1 cellular context compared by ENCODE assay signal in the genomic region with DNA sequence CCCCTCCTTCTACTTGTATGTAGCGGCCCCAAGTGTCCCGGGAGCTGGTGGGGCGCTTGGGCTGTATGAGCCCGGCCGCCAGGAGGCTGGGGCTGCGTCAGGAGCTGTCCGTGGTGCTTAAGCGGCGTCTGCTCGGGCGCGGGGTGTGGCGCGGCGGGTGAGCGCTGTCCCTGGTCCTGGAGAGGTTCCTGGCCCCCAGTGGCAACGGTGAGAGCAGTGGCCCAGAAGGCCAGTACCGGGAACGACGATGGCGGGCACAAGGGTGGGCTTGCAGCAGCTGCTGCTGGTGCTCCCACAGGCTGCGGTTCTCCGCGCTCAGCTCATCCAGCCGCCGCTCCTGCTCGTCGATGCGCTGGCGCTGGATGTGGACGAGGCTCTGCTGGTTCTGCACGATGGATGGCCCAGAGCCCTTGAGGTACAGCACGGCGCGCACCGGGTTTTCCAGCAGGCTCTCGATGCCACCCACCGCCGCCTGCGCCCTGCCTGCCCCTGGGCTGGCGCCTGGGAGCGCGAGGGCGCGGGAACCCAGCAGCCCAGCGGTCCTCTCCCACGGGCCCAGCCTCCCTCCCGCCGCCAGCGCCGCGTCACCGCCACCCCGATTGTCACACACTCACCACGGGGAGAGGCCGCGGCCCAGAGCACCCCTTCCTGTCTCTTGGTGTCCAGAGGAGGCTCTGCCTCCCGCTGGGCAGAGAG.
A peak's percentile ranks its signal among the peaks of the same experiment; 100 is the strongest.
TF ChIP-seq lines count a peak whose summit lies in the region.

No MANE protein-coding gene starts in this region.

TF ChIP-seq in HepG2, 621 proteins besides CTCF, POLR2A, EP300 and RAD21 (continued from another document and continues in another):
- peak; percentile 57; the same call in 1 of the 2 replicates for TF ChIP-seq PAF1 (CRISPR knock-in tag; IDR thresholded peaks at IDR 0.05)
- TF ChIP-seq SMYD3 (CRISPR knock-in tag; IDR thresholded peaks at IDR 0.05) = peak; percentile 100
- peak; percentile 80 for TF ChIP-seq ETV5 (CRISPR knock-in tag; IDR thresholded peaks at IDR 0.05; ENCODE audit: borderline replicate concordance)
- TF ChIP-seq ZNF772 (CRISPR knock-in tag; IDR thresholded peaks at IDR 0.05) = peak; percentile 100
- TF ChIP-seq, protein P1, sequence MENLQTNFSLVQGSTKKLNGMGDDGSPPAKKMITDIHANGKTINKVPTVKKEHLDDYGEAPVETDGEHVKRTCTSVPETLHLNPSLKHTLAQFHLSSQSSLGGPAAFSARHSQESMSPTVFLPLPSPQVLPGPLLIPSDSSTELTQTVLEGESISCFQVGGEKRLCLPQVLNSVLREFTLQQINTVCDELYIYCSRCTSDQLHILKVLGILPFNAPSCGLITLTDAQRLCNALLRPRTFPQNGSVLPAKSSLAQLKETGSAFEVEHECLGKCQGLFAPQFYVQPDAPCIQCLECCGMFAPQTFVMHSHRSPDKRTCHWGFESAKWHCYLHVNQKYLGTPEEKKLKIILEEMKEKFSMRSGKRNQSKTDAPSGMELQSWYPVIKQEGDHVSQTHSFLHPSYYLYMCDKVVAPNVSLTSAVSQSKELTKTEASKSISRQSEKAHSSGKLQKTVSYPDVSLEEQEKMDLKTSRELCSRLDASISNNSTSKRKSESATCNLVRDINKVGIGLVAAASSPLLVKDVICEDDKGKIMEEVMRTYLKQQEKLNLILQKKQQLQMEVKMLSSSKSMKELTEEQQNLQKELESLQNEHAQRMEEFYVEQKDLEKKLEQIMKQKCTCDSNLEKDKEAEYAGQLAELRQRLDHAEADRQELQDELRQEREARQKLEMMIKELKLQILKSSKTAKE (CRISPR knock-in tag; IDR thresholded peaks at IDR 0.05; ENCODE audit: borderline replicate concordance) = peak; percentile 96
- no peak for TF ChIP-seq CREB1 (IDR thresholded peaks at IDR 0.05)
- no peak for TF ChIP-seq CREB1 (CRISPR knock-in tag; IDR thresholded peaks at IDR 0.05)
- peak; percentile 99 for TF ChIP-seq ZBTB7B (CRISPR knock-in tag; IDR thresholded peaks at IDR 0.05)
- no peak for TF ChIP-seq ZNF382 (CRISPR knock-in tag; IDR thresholded peaks at IDR 0.05; ENCODE audit: borderline replicate concordance)
- TF ChIP-seq, protein P2, sequence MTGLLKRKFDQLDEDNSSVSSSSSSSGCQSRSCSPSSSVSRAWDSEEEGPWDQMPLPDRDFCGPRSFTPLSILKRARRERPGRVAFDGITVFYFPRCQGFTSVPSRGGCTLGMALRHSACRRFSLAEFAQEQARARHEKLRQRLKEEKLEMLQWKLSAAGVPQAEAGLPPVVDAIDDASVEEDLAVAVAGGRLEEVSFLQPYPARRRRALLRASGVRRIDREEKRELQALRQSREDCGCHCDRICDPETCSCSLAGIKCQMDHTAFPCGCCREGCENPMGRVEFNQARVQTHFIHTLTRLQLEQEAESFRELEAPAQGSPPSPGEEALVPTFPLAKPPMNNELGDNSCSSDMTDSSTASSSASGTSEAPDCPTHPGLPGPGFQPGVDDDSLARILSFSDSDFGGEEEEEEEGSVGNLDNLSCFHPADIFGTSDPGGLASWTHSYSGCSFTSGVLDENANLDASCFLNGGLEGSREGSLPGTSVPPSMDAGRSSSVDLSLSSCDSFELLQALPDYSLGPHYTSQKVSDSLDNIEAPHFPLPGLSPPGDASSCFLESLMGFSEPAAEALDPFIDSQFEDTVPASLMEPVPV (CRISPR knock-in tag; IDR thresholded peaks at IDR 0.05) = peak; percentile 100
- peak; percentile 95; the same call in 1 of the 2 replicates for TF ChIP-seq ATRX (CRISPR knock-in tag; IDR thresholded peaks at IDR 0.05; ENCODE audit: borderline replicate concordance)
- TF ChIP-seq NCOA5 (CRISPR knock-in tag; IDR thresholded peaks at IDR 0.05) = peak; percentile 98
- TF ChIP-seq, protein P3, sequence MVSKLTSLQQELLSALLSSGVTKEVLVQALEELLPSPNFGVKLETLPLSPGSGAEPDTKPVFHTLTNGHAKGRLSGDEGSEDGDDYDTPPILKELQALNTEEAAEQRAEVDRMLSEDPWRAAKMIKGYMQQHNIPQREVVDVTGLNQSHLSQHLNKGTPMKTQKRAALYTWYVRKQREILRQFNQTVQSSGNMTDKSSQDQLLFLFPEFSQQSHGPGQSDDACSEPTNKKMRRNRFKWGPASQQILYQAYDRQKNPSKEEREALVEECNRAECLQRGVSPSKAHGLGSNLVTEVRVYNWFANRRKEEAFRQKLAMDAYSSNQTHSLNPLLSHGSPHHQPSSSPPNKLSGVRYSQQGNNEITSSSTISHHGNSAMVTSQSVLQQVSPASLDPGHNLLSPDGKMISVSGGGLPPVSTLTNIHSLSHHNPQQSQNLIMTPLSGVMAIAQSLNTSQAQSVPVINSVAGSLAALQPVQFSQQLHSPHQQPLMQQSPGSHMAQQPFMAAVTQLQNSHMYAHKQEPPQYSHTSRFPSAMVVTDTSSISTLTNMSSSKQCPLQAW (CRISPR knock-in tag; IDR thresholded peaks at IDR 0.05) = peak; percentile 95
- TF ChIP-seq RFXANK (CRISPR knock-in tag; IDR thresholded peaks at IDR 0.05) = peak; percentile 97
- TF ChIP-seq, protein P4, sequence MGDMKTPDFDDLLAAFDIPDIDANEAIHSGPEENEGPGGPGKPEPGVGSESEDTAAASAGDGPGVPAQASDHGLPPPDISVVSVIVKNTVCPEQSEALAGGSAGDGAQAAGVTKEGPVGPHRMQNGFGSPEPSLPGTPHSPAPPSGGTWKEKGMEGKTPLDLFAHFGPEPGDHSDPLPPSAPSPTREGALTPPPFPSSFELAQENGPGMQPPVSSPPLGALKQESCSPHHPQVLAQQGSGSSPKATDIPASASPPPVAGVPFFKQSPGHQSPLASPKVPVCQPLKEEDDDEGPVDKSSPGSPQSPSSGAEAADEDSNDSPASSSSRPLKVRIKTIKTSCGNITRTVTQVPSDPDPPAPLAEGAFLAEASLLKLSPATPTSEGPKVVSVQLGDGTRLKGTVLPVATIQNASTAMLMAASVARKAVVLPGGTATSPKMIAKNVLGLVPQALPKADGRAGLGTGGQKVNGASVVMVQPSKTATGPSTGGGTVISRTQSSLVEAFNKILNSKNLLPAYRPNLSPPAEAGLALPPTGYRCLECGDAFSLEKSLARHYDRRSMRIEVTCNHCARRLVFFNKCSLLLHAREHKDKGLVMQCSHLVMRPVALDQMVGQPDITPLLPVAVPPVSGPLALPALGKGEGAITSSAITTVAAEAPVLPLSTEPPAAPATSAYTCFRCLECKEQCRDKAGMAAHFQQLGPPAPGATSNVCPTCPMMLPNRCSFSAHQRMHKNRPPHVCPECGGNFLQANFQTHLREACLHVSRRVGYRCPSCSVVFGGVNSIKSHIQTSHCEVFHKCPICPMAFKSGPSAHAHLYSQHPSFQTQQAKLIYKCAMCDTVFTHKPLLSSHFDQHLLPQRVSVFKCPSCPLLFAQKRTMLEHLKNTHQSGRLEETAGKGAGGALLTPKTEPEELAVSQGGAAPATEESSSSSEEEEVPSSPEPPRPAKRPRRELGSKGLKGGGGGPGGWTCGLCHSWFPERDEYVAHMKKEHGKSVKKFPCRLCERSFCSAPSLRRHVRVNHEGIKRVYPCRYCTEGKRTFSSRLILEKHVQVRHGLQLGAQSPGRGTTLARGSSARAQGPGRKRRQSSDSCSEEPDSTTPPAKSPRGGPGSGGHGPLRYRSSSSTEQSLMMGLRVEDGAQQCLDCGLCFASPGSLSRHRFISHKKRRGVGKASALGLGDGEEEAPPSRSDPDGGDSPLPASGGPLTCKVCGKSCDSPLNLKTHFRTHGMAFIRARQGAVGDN (CRISPR knock-in tag; IDR thresholded peaks at IDR 0.05) = peak; percentile 89
- TF ChIP-seq TEAD3 (CRISPR knock-in tag; optimal IDR thresholded peaks at IDR 0.05; ENCODE audit: borderline replicate concordance) = peak; percentile 95
- TF ChIP-seq ZNF607 (CRISPR knock-in tag; IDR thresholded peaks at IDR 0.05; ENCODE audit: borderline replicate concordance) = peak; percentile 100
- peak; percentile 90; the same call in 1 of the 2 replicates for TF ChIP-seq SMAD1 (CRISPR knock-in tag; IDR thresholded peaks at IDR 0.05; ENCODE audit: borderline replicate concordance, low read depth)
- peak; percentile 87 for TF ChIP-seq PHF20 (CRISPR knock-in tag; IDR thresholded peaks at IDR 0.05)
- TF ChIP-seq SKI (IDR thresholded peaks at IDR 0.05; ENCODE audit: partially characterized antibody) = peak; percentile 16
- peak; percentile 100 for TF ChIP-seq NFATC3 (CRISPR knock-in tag; IDR thresholded peaks at IDR 0.05)
- peak; percentile 100 for TF ChIP-seq MEIS2 (CRISPR knock-in tag; IDR thresholded peaks at IDR 0.05)
- peak; percentile 71 for TF ChIP-seq SP2 (CRISPR knock-in tag; IDR thresholded peaks at IDR 0.05)
- TF ChIP-seq, protein P5, sequence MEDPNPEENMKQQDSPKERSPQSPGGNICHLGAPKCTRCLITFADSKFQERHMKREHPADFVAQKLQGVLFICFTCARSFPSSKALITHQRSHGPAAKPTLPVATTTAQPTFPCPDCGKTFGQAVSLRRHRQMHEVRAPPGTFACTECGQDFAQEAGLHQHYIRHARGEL (CRISPR knock-in tag; IDR thresholded peaks at IDR 0.05) = peak; percentile 98; the same call in 1 of the 2 replicates
- 0 out of 2 replicates have a peak, but pooled peaks have one; percentile 52 for TF ChIP-seq SETDB1 (CRISPR knock-in tag; IDR thresholded peaks at IDR 0.05; ENCODE audit: borderline replicate concordance)
- peak; percentile 84 for TF ChIP-seq ZNF629 (CRISPR knock-in tag; conservative IDR thresholded peaks at IDR 0.05)
- TF ChIP-seq ZIK1 (CRISPR knock-in tag; IDR thresholded peaks at IDR 0.05; ENCODE audit: borderline replicate concordance, low read depth) = peak; percentile 100
- TF ChIP-seq MYC (CRISPR knock-in tag; IDR thresholded peaks at IDR 0.05; ENCODE audit: borderline replicate concordance) = peak; percentile 94
- peak; percentile 100 for TF ChIP-seq ZNF674 (CRISPR knock-in tag; IDR thresholded peaks at IDR 0.05; ENCODE audit: low read depth)
- no peak for TF ChIP-seq FOXP1 (IDR thresholded peaks at IDR 0.05)
- TF ChIP-seq FOXP1 (CRISPR knock-in tag; IDR thresholded peaks at IDR 0.05) = peak; percentile 81
- TF ChIP-seq ZNF839 (CRISPR knock-in tag; IDR thresholded peaks at IDR 0.05; ENCODE audit: borderline replicate concordance) = peak; percentile 99
- peak; percentile 97 for TF ChIP-seq KMT2A (CRISPR knock-in tag; IDR thresholded peaks at IDR 0.05)
- TF ChIP-seq, protein P6, sequence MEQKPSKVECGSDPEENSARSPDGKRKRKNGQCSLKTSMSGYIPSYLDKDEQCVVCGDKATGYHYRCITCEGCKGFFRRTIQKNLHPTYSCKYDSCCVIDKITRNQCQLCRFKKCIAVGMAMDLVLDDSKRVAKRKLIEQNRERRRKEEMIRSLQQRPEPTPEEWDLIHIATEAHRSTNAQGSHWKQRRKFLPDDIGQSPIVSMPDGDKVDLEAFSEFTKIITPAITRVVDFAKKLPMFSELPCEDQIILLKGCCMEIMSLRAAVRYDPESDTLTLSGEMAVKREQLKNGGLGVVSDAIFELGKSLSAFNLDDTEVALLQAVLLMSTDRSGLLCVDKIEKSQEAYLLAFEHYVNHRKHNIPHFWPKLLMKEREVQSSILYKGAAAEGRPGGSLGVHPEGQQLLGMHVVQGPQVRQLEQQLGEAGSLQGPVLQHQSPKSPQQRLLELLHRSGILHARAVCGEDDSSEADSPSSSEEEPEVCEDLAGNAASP (CRISPR knock-in tag; IDR thresholded peaks at IDR 0.05; ENCODE audit: borderline replicate concordance) = peak; percentile 98
- TF ChIP-seq ZNF546 (CRISPR knock-in tag; conservative IDR thresholded peaks at IDR 0.05) = peak; percentile 100
- no peak for TF ChIP-seq HNF4G (IDR thresholded peaks at IDR 0.05; ENCODE audit: borderline replicate concordance, low read depth, low read length)
- peak; percentile 94 for TF ChIP-seq HNF4G (CRISPR knock-in tag; IDR thresholded peaks at IDR 0.05; ENCODE audit: borderline replicate concordance, low read depth)
- TF ChIP-seq, protein P7, sequence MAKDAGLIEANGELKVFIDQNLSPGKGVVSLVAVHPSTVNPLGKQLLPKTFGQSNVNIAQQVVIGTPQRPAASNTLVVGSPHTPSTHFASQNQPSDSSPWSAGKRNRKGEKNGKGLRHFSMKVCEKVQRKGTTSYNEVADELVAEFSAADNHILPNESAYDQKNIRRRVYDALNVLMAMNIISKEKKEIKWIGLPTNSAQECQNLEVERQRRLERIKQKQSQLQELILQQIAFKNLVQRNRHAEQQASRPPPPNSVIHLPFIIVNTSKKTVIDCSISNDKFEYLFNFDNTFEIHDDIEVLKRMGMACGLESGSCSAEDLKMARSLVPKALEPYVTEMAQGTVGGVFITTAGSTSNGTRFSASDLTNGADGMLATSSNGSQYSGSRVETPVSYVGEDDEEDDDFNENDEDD (CRISPR knock-in tag; IDR thresholded peaks at IDR 0.05; ENCODE audit: borderline replicate concordance) = peak; percentile 86
- peak; percentile 100 for TF ChIP-seq ATF7-NPFF (CRISPR knock-in tag; IDR thresholded peaks at IDR 0.05; ENCODE audit: low read depth)
- peak; percentile 100 for TF ChIP-seq TSC22D2 (CRISPR knock-in tag; IDR thresholded peaks at IDR 0.05; ENCODE audit: borderline replicate concordance)
- TF ChIP-seq, protein P8, sequence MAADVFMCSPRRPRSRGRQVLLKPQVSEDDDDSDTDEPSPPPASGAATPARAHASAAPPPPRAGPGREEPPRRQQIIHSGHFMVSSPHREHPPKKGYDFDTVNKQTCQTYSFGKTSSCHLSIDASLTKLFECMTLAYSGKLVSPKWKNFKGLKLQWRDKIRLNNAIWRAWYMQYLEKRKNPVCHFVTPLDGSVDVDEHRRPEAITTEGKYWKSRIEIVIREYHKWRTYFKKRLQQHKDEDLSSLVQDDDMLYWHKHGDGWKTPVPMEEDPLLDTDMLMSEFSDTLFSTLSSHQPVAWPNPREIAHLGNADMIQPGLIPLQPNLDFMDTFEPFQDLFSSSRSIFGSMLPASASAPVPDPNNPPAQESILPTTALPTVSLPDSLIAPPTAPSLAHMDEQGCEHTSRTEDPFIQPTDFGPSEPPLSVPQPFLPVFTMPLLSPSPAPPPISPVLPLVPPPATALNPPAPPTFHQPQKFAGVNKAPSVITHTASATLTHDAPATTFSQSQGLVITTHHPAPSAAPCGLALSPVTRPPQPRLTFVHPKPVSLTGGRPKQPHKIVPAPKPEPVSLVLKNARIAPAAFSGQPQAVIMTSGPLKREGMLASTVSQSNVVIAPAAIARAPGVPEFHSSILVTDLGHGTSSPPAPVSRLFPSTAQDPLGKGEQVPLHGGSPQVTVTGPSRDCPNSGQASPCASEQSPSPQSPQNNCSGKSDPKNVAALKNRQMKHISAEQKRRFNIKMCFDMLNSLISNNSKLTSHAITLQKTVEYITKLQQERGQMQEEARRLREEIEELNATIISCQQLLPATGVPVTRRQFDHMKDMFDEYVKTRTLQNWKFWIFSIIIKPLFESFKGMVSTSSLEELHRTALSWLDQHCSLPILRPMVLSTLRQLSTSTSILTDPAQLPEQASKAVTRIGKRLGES (CRISPR knock-in tag; IDR thresholded peaks at IDR 0.05; ENCODE audit: borderline replicate concordance) = peak; percentile 99
- no peak for TF ChIP-seq SMC3 (IDR thresholded peaks at IDR 0.05; ENCODE audit: low read length)
- TF ChIP-seq ZNF547 (CRISPR knock-in tag; IDR thresholded peaks at IDR 0.05) = peak; percentile 100
- no peak for TF ChIP-seq FOXK2 (IDR thresholded peaks at IDR 0.05)
- peak; percentile 99 for TF ChIP-seq STAT5B (CRISPR knock-in tag; IDR thresholded peaks at IDR 0.05)
- peak; percentile 100 for TF ChIP-seq TOPORS (CRISPR knock-in tag; IDR thresholded peaks at IDR 0.05)
- TF ChIP-seq ADNP (CRISPR knock-in tag; IDR thresholded peaks at IDR 0.05) = peak; percentile 76; the same call in 1 of the 2 replicates
